26 cellular contexts compared by ENCODE assay signal in the genomic region with DNA sequence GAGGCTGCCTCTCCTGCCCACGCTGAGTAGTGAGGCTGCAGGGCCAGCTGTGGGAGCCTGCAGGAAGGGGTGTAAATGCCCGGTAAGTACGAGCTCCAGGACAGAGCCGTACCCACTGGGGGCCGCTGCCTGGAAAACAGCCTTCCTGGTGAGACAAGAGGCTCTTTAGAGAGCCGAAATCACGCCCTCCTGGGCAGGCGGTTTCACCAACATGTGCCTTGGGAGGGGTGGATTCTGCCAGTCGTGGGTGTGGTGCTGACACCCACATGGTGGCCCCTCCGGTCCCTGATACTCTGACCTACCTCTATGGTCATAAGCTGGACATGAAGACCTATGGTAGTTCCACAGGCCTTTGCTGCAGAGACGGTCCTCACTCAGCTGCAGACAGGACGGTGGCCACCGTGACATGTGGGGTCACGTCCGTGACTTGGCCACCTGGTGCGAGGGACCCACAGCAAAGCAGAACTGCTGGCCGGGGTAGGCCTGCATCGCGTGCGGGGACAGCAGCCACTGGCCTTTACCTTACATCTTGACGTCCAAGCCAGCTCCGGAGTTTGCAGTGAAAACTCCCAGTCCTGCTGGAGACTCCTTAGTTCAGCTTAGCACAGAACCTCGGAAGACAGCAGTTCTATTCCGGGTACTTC.
"Had no signal": no experiment of that assay in that cellular context is flagged by ENCODE, and none has a peak within 500 bp of the region (broad histone marks: within the 10 kb centered on the region; RNA-seq: fewer than 3 reads in every experiment).

No MANE protein-coding gene starts in this region.

- H3K4me3 Mint-ChIP-seq: activated naive CD4-positive, alpha-beta T cell treated with anti-CD3 and anti-CD28 coated beads, Interleukin-2, amount 50 U/mL, for 24 hours; endodermal cell; nephron had no signal

- H3K27me3 Mint-ChIP-seq: activated naive CD4-positive, alpha-beta T cell treated with anti-CD3 and anti-CD28 coated beads, Interleukin-2, amount 50 U/mL, for 24 hours had no signal

- H3K9me3 Mint-ChIP-seq: activated naive CD4-positive, alpha-beta T cell treated with anti-CD3 and anti-CD28 coated beads, Interleukin-2, amount 50 U/mL, for 24 hours; nephron had no signal

- H3K4me2 ChIP-seq: smooth muscle cell had no signal

- H3K9me3 ChIP-seq: prostate gland, tibial artery had no signal

- H3K4me1 ChIP-seq: prostate gland had no signal

- H3K27ac Mint-ChIP-seq: activated naive CD4-positive, alpha-beta T cell treated with anti-CD3 and anti-CD28 coated beads, Interleukin-2, amount 50 U/mL, for 24 hours; endodermal cell; nephron had no signal

- H3K27ac ChIP-seq: epithelial cell of prostate, prostate gland had no signal

- ATAC-seq: activated CD4-positive, CD25-positive, alpha-beta regulatory T cell treated with anti-CD3 and anti-CD28 coated beads, Interleukin-2, amount 50 U/mL, for 24 hours; left lobe of liver had no signal

- DNase-seq: activated CD4-positive, alpha-beta T cell treated with anti-CD3 and anti-CD28 coated beads, Interleukin-2, amount 50 U/mL, for 1 hour; activated CD8-positive, alpha-beta memory T cell treated with anti-CD3 and anti-CD28 coated beads for 24 hours; activated CD8-positive, alpha-beta memory T cell treated with anti-CD3 and anti-CD28 coated beads, Interleukin-2, amount 50 U/mL, for 48 hours; activated effector memory CD4-positive, alpha-beta T cell treated with anti-CD3 and anti-CD28 coated beads, Interleukin-2, amount 50 U/mL, for 16 hours; activated T-cell treated with anti-CD3 and anti-CD28 coated beads, Interleukin-2, amount 50 U/mL, for 48 hours; dorsolateral prefrontal cortex; endodermal cell; foreskin melanocyte; glutamatergic neuron; hypothalamus; islet precursor cell; midbrain; occipital lobe; stimulated activated CD4-positive, alpha-beta T cell treated with anti-CD3 and anti-CD28 coated beads, Interleukin-4, amount 100 ng/mL, for 4 hours; stimulated activated naive CD4-positive, alpha-beta T cell; T-helper 1 cell; T1000; tibial artery had no signal

- H3K27me3 ChIP-seq: dorsolateral prefrontal cortex, tibial artery had no signal

- H3K4me1 Mint-ChIP-seq: activated naive CD4-positive, alpha-beta T cell treated with anti-CD3 and anti-CD28 coated beads, Interleukin-2, amount 50 U/mL, for 24 hours; endodermal cell had no signal

- H3K4me3 ChIP-seq: dorsolateral prefrontal cortex, lung, prostate gland, smooth muscle cell, tibial artery had no signal
